In the genomic region with DNA sequence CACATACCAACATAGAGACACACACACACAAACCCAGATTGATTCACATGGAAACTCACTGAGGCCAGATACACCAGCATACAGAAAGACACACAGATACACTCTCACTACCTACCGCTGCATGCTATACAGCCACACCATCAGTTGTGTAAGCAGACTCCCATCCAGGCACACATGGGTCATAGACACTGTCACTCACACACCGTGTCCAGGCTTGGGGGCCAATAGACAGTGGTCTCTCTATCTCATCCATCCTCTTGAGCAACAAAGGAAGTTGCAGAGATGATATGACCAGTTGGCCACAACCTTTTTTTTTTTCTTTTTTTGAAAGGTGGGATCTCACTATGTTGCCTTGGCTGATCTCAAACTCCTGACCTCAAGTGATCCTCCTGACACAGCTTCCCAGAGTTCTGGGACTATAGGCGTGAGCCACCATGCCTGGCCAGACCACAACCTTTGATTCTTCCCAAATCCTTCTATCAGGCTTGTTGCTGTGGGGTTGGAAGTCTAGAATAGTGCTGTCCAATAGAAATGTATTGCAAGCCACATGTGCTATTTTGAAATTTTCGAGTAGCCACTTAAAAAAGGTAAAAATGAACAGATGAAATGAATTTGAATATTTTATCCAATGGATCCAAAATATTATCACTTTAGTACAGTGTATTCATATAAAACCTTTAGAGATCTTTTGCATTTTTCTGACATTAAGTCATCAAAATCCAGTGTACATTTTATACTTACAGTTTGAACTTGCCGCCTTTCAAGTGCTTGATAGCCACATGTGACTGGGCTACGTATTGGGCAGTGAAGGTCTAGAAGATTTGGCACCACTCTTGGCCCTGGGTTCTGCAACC, we compare ENCODE assay signal across 2 cellular contexts.
TF ChIP-seq lines count a peak whose summit lies in the region.

No MANE protein-coding gene starts in this region.

TF ChIP-seq in GM12878, 131 proteins besides CTCF, POLR2A, EP300 and RAD21:
- TF ChIP-seq, protein P1, sequence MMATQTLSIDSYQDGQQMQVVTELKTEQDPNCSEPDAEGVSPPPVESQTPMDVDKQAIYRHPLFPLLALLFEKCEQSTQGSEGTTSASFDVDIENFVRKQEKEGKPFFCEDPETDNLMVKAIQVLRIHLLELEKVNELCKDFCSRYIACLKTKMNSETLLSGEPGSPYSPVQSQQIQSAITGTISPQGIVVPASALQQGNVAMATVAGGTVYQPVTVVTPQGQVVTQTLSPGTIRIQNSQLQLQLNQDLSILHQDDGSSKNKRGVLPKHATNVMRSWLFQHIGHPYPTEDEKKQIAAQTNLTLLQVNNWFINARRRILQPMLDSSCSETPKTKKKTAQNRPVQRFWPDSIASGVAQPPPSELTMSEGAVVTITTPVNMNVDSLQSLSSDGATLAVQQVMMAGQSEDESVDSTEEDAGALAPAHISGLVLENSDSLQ (IDR thresholded peaks at IDR 0.05), result peak; percentile 27; the same call in 1 of the 2 replicates
- TF ChIP-seq IKZF1 (conservative IDR thresholded peaks at IDR 0.05), result no peak

TF ChIP-seq in HepG2, 621 proteins besides CTCF, POLR2A, EP300 and RAD21:
- TF ChIP-seq RBM22 (optimal IDR thresholded peaks at IDR 0.05; ENCODE audit: low read length), result peak; percentile 32
- no peak for TF ChIP-seq HIVEP1 (CRISPR knock-in tag; IDR thresholded peaks at IDR 0.05)
